8 cellular contexts compared by ENCODE assay signal in genomic region chr2:89836326-89836725, GRCh38.
DNase-seq lines count a peak whose midpoint lies in the region; ATAC-seq, FAIRE-seq and TF ChIP-seq lines count a peak whose summit lies in the region.
"Not testable (repeated sequence)": the region's sequence is repeated elsewhere in the genome, so short reads cannot be mapped to it uniquely, and the experiment has no call there.

No MANE protein-coding gene starts in this region.

- intact Hi-C loops in A673 (cut with micrococcal nuclease; ENCODE audit: unreplicated experiment), result not testable (repeated sequence)

- not testable (repeated sequence) for H3K4ac ChIP-seq in H1 (replicated peaks; ENCODE audit: insufficient read length, low read depth, low read length)

- not testable (repeated sequence) for FAIRE-seq in H1 (lab: Jason Lieb, UNC)

- H3K27ac ChIP-seq in A673 (ENCODE audit: low read depth, low read length, poor library complexity, severe bottlenecking); H1 (ENCODE audit: low read depth, low read length): not testable (repeated sequence)

- not testable (repeated sequence) for H3K4me2 ChIP-seq in H1 (ENCODE audit: insufficient read depth in 1 of 2, low read depth in 2 of 2, low read length in 2 of 2)

- peak; percentile 36 for DNase-seq in A673 (ENCODE audit: low spot score)
- DNase-seq in WTC11 (ENCODE audit: low spot score); H1 (ENCODE audit: low read depth in 1 of 2, low spot score in 2 of 2); omental fat pad (ENCODE audit: low spot score): not testable (repeated sequence)
- peak; percentile 63 for DNase-seq in iPS DF 19.7 (ENCODE audit: low read depth, low spot score)

- H4K8ac ChIP-seq in H1 (ENCODE audit: extremely low read depth, insufficient read depth, low read length), result not testable (repeated sequence)

- not testable (repeated sequence) for H3K4me3 ChIP-seq in A673 (ENCODE audit: low read depth, low read length, poor library complexity, severe bottlenecking); H1 (ENCODE audit: extremely low read depth in 1 of 4, insufficient read depth in 2 of 4, low read depth in 3 of 4, low read length in 4 of 4)

- H4K20me1 ChIP-seq in H1 (replicated peaks in 1 of 2; ENCODE audit: control insufficient read depth in 1 of 2, insufficient read depth in 2 of 2, low read length in 2 of 2), result not testable (repeated sequence)

- H2BK5ac ChIP-seq in H1 (ENCODE audit: low read depth, low read length), result not testable (repeated sequence)

- H3K36me3 ChIP-seq in A673 (ENCODE audit: insufficient read depth, low read length, poor library complexity, severe bottlenecking), result not testable (repeated sequence)
- H3K36me3 ChIP-seq in H1 (ENCODE audit: control insufficient read depth in 2 of 4, insufficient read depth in 4 of 4, low read length in 3 of 4), result peaks cover 0 to 11% (median 0%) of the 10 kb centered on the region in 4 experiments; a peak in 1 of 8 replicates

- not testable (repeated sequence) for BruUV-seq in A673 (replicated peaks; lab: Mats Ljungman, UMichigan)

- H2AFZ ChIP-seq in H1 (ENCODE audit: low read length), result not testable (repeated sequence)

- not testable (repeated sequence) for H2BK20ac ChIP-seq in H1 (ENCODE audit: low read length)

- peaks cover 20% of the 10 kb centered on the region; the same call in 1 of the 2 replicates for H3K36me3 Mint-ChIP-seq in WTC11

- 79 to 100% methylated on average over 3 to 6 of the region's 6 CpGs for WGBS in H1 (ENCODE audit: extremely low coverage in 1 of 2, insufficient coverage in 1 of 2, insufficient read length in 1 of 2, insufficient replicate concordance in 2 of 2, low coverage in 1 of 2, low lambda C conversion rate in 2 of 2, missing lambda C conversion rate in 1 of 2), 2 experiments

- H2AK5ac ChIP-seq in H1 (ENCODE audit: low read depth, low read length), result not testable (repeated sequence)

- ATAC-seq in GM19023 (IDR thresholded peaks at IDR 0.05; ENCODE audit: unreplicated experiment) (peak; percentile 38), HG02588 (IDR thresholded peaks at IDR 0.05; ENCODE audit: unreplicated experiment) (peak; percentile 31), HG03378 (IDR thresholded peaks at IDR 0.05; ENCODE audit: unreplicated experiment) (peak; percentile 42), WTC11 (peak; percentile 62; the same call in 1 of the 2 replicates), omental fat pad (ENCODE audit: low FRiP score) (peak; percentile 91)

- POLR2A ChIA-PET in A673 (lab: Charles Lee; ENCODE audit: low non-redundant PET); WTC11 (lab: Charles Lee); H1 (lab: Charles Lee; ENCODE audit: partially characterized antibody): not testable (repeated sequence)

- not testable (repeated sequence) for TF ChIP-seq POLR2A in H1 (IDR thresholded peaks at IDR 0.05; ENCODE audit: control extremely low read depth in 1 of 2, low read depth in 2 of 2, low read length in 2 of 2)

- not testable (repeated sequence) for H2BK12ac ChIP-seq in H1 (ENCODE audit: low read depth, low read length)

- H3K79me1 ChIP-seq in H1 (ENCODE audit: low read depth, low read length), result not testable (repeated sequence)

- H3K4me1 ChIP-seq in A673 (ENCODE audit: insufficient read depth, low read length, poor library complexity, severe bottlenecking); H1 (replicated peaks in 1 of 4; ENCODE audit: control insufficient read depth in 3 of 4, insufficient read depth in 4 of 4, low read length in 3 of 4): not testable (repeated sequence)

- H3K27me3 Mint-ChIP-seq in WTC11 (ENCODE audit: low read depth), result peaks cover 36% of the 10 kb centered on the region

- not testable (repeated sequence) for TF ChIP-seq EP300 in H1 (IDR thresholded peaks at IDR 0.05; ENCODE audit: borderline replicate concordance in 1 of 2, low read depth in 2 of 2, low read length in 2 of 2)

- not testable (repeated sequence) for H4K91ac ChIP-seq in H1 (replicated peaks; ENCODE audit: insufficient read length, low read length)

- not testable (repeated sequence) for TF ChIP-seq RAD21 in H1 (IDR thresholded peaks at IDR 0.05 in 1 of 2, conservative IDR thresholded peaks at IDR 0.05 in 1 of 2; ENCODE audit: low read depth in 2 of 2, low read length in 2 of 2)

- H4K5ac ChIP-seq in H1 (ENCODE audit: insufficient read length, low read depth, low read length), result not testable (repeated sequence)

- not testable (repeated sequence) for H2BK120ac ChIP-seq in H1 (replicated peaks; ENCODE audit: low read depth, low read length)

- H3K14ac ChIP-seq in H1 (ENCODE audit: insufficient read length), result not testable (repeated sequence)

- CTCF ChIA-PET in A673 (lab: Charles Lee); WTC11 (lab: Charles Lee); H1 (lab: Charles Lee; ENCODE audit: partially characterized antibody): not testable (repeated sequence)

- H3K9me3 ChIP-seq in A673 (ENCODE audit: low read depth, low read length, poor library complexity, severe bottlenecking), result not testable (repeated sequence)
- peaks cover 0 to 54% of the 10 kb centered on the region in 2 experiments for H3K9me3 ChIP-seq in H1 (ENCODE audit: insufficient read depth in 2 of 2, low read depth in 1 of 2, low read length in 1 of 2)

- TF ChIP-seq CTCF in A673 (conservative IDR thresholded peaks at IDR 0.05; ENCODE audit: low read depth, low read length); WTC11 (IDR thresholded peaks at IDR 0.05); H1 (IDR thresholded peaks at IDR 0.05; ENCODE audit: control extremely low read depth in 1 of 3, insufficient read depth in 1 of 3, low read depth in 1 of 3, low read length in 3 of 3); omental fat pad (IDR thresholded peaks at IDR 0.05): not testable (repeated sequence)

- not testable (repeated sequence) for H3K79me2 ChIP-seq in H1 (ENCODE audit: control insufficient read depth in 1 of 2, insufficient read depth in 2 of 2, low read length in 2 of 2)

- H3K4me3 Mint-ChIP-seq in WTC11, result not testable (repeated sequence)

- H3K23me2 ChIP-seq in H1 (ENCODE audit: low read depth, low read length), result peaks cover 50% of the 10 kb centered on the region

- H3K27me3 ChIP-seq in A673 (replicated peaks; ENCODE audit: insufficient read depth, low read depth, low read length, poor library complexity); H1 (replicated peaks in 1 of 4; ENCODE audit: control insufficient read depth in 3 of 4, extremely low read depth in 1 of 4, insufficient read depth in 3 of 4, low read length in 3 of 4): not testable (repeated sequence)

- H3K4me1 Mint-ChIP-seq in WTC11, result not testable (repeated sequence)

- not testable (repeated sequence) for H2BK15ac ChIP-seq in H1 (ENCODE audit: low read length)

- H3K18ac ChIP-seq in H1 (ENCODE audit: extremely low read depth, low read length), result not testable (repeated sequence)

- H3K56ac ChIP-seq in H1 (replicated peaks; ENCODE audit: insufficient read length, low read depth, low read length), result not testable (repeated sequence)

- H3K9ac ChIP-seq in H1 (replicated peaks in 1 of 4; ENCODE audit: extremely low read depth in 1 of 4, low read depth in 3 of 4, low read length in 3 of 4), result not testable (repeated sequence)

- H3K23ac ChIP-seq in H1 (ENCODE audit: insufficient read length), result not testable (repeated sequence)

- peaks cover 20% of the 10 kb centered on the region for H3K9me3 Mint-ChIP-seq in WTC11

- H3K27ac Mint-ChIP-seq in WTC11, result not testable (repeated sequence)

TF ChIP-seq in H1, 55 proteins besides CTCF, POLR2A, EP300 and RAD21:
- TF ChIP-seq CBX5 (IDR thresholded peaks at IDR 0.05; ENCODE audit: low read depth, low read length) (peak; percentile 94; the same call in 1 of the 2 replicates), RNF2 (IDR thresholded peaks at IDR 0.05; ENCODE audit: borderline replicate concordance, low read depth, low read length, missing control alignments, poor library complexity, severe bottlenecking) (peak; percentile 42)

Comparison
In these comparisons a context has a peak if more than half of its experiments do, and no peak if none do; other contexts are left out.
1. ATAC-seq: peak in every context shown above with its lines; median percentile 91 in omental fat pad; 62 in WTC11; 42 in HG03378; 38 in GM19023; 31 in HG02588.